Comparison of ENCODE assay signal across 22 cellular contexts in the genomic region with DNA sequence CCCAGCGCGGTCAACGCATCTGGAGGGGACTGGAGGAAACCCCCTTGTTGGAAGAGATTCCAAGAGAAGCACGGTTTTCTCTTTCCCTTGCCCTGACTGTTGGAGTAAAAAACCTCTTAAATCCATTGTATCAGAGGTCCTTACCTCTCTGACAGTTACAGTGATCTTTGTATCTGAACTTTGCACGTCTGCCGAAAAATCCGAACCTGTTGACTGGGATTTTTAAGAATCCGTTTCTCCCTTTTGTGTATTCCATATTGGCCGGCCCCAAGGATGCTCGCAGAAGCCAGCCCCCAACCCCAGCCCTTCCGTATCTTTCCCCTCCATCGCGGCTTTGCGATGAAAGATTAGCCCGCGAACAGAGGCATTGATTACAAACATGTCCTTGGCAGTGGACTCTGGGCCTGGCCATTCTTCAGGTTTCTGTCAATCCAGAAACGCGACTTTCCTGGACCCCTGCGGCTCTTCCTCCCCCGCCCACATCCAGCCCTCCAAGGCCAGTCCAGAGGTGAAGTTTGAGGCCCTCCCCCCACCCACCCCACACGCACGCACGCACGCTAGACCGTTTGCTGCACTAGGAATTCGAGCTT. TPM values are rescaled to one million over a fixed set of nuclear protein-coding genes. Genes with fewer than 3 reads are reported as not detected.
DNase-seq lines count a peak whose midpoint lies in the region; ATAC-seq, FAIRE-seq and TF ChIP-seq lines count a peak whose summit lies in the region.
"Had no signal": no experiment of that assay in that cellular context is flagged by ENCODE, and none has a peak within 500 bp of the region (broad histone marks: within the 10 kb centered on the region; RNA-seq: fewer than 3 reads in every experiment).

No MANE protein-coding gene starts in this region.

- H3F3A ChIP-seq in neural progenitor cell (ENCODE audit: low read depth) = peaks cover 24% of the 10 kb centered on the region

- H3K4me3 ChIP-seq in HUES48 (ENCODE audit: low read depth, low read length) = peak overlapping the region; percentile 7; the same call in 1 of the 2 replicates
- H3K4me3 ChIP-seq in neural progenitor cell = no peak overlapping the region
- H3K4me3 ChIP-seq: right atrium auricular region, transverse colon had no signal

- H3K4me3 Mint-ChIP-seq in activated CD4-positive, alpha-beta T cell treated with anti-CD3 and anti-CD28 coated beads, Interleukin-2, amount 10 ng/mL, durations not matched to agents 24 days and 14 days = no peak overlapping the region
- H3K4me3 Mint-ChIP-seq in endothelial cell (ENCODE audit: unreplicated experiment) (no peak overlapping the region), neural progenitor cell (no peak overlapping the region)
- H3K4me3 Mint-ChIP-seq in natural killer cell treated with Interleukin-12 subunit alpha and Interleukin-12 subunit beta and Interleukin-15 and Interleukin-18, amount 100 ng/mL, for 72 hours = no peak overlapping the region
- H3K4me3 Mint-ChIP-seq: effector memory CD8-positive, alpha-beta T cell; stimulated activated naive CD8-positive, alpha-beta T cell treated with anti-CD3 and anti-CD28 coated beads, Interleukin-15, Interleukin-2, amounts not matched to agents 100 ng/mL and 50 ng/mL, for 24 hours had no signal

- no peak for TF ChIP-seq CTCF in endothelial cell (IDR thresholded peaks at IDR 0.05; ENCODE audit: unreplicated experiment)
- TF ChIP-seq CTCF in neural progenitor cell (IDR thresholded peaks at IDR 0.05) = no peak

- H3K79me2 ChIP-seq in neural progenitor cell (ENCODE audit: low read depth) = no peaks in the 10 kb centered on the region

- peaks cover 86% of the 10 kb centered on the region for H3K27me3 Mint-ChIP-seq in activated CD4-positive, alpha-beta T cell treated with anti-CD3 and anti-CD28 coated beads, Interleukin-2, amount 10 ng/mL, durations not matched to agents 24 days and 14 days
- H3K27me3 Mint-ChIP-seq in endothelial cell (ENCODE audit: unreplicated experiment) (peaks cover 36% of the 10 kb centered on the region), neural progenitor cell (ENCODE audit: insufficient read depth, low read depth) (peaks cover 77% of the 10 kb centered on the region)
- peaks cover 61 to 77% of the 10 kb centered on the region in 2 donors for H3K27me3 Mint-ChIP-seq in natural killer cell treated with Interleukin-12 subunit alpha and Interleukin-12 subunit beta and Interleukin-15 and Interleukin-18, amount 100 ng/mL, for 72 hours

- H3K27ac Mint-ChIP-seq in activated CD4-positive, alpha-beta T cell treated with anti-CD3 and anti-CD28 coated beads, Interleukin-2, amount 10 ng/mL, durations not matched to agents 24 days and 14 days = peak overlapping the region; percentile 7
- H3K27ac Mint-ChIP-seq in endothelial cell (ENCODE audit: unreplicated experiment) = no peak overlapping the region
- H3K27ac Mint-ChIP-seq in neural progenitor cell = no peak overlapping the region
- no peak overlapping the region for H3K27ac Mint-ChIP-seq in natural killer cell treated with Interleukin-12 subunit alpha and Interleukin-12 subunit beta and Interleukin-15 and Interleukin-18, amount 100 ng/mL, for 72 hours

- H3K9me3 ChIP-seq in HUES48 (ENCODE audit: control insufficient read depth, insufficient read depth, low read length) = no peaks in the 10 kb centered on the region
- no peaks in the 10 kb centered on the region for H3K9me3 ChIP-seq in neural progenitor cell (ENCODE audit: low read depth)
- H3K9me3 ChIP-seq: heart right ventricle, right atrium auricular region, transverse colon had no signal

- H3K4me1 Mint-ChIP-seq in activated CD4-positive, alpha-beta T cell treated with anti-CD3 and anti-CD28 coated beads, Interleukin-2, amount 10 ng/mL, durations not matched to agents 24 days and 14 days = peaks cover 20% of the 10 kb centered on the region
- peaks cover 21% of the 10 kb centered on the region for H3K4me1 Mint-ChIP-seq in endothelial cell (ENCODE audit: unreplicated experiment)
- H3K4me1 Mint-ChIP-seq in neural progenitor cell = peaks cover 32% of the 10 kb centered on the region
- H3K4me1 Mint-ChIP-seq in natural killer cell treated with Interleukin-12 subunit alpha and Interleukin-12 subunit beta and Interleukin-15 and Interleukin-18, amount 100 ng/mL, for 72 hours (ENCODE audit: low read depth in 2 of 2) = peaks cover 29 to 31% of the 10 kb centered on the region in 2 donors

- intact Hi-C loops in activated CD4-positive, alpha-beta T cell treated with anti-CD3 and anti-CD28 coated beads, Interleukin-2, amount 10 ng/mL, durations not matched to agents 24 days and 14 days (cut with micrococcal nuclease) = loop anchor here (1.0 kb wide), 1 partner anchor 19 kb away; no protein-coding TSS in a partner anchor

- H3K27me3 ChIP-seq in HUES48 (ENCODE audit: control insufficient read depth, insufficient read depth, low read length) = peaks cover 98% of the 10 kb centered on the region
- H3K27me3 ChIP-seq in neural progenitor cell = peaks cover 100% of the 10 kb centered on the region

- H3K4me2 ChIP-seq in neural progenitor cell = no peak overlapping the region

- ATAC-seq in natural killer cell treated with Interleukin-12 subunit alpha and Interleukin-12 subunit beta and Interleukin-15 and Interleukin-18, amount 100 ng/mL, for 72 hours = no peak
- no peak for ATAC-seq in GM21367 (IDR thresholded peaks at IDR 0.05; ENCODE audit: unreplicated experiment)
- ATAC-seq: effector memory CD8-positive, alpha-beta T cell; heart right ventricle; left colon had no signal

- H3K4me1 ChIP-seq in HUES48 (ENCODE audit: control insufficient read depth, insufficient read depth, low read length) (peaks cover 39% of the 10 kb centered on the region), neural progenitor cell (peaks cover 10% of the 10 kb centered on the region)

- DNase-seq in activated CD4-positive, alpha-beta T cell treated with anti-CD3 and anti-CD28 coated beads, Interleukin-2, amount 10 ng/mL, durations not matched to agents 24 days and 14 days = peak; percentile 55
- DNase-seq in activated CD4-positive, alpha-beta T cell treated with anti-CD3 and anti-CD28 coated beads for 48 hours = no peak
- DNase-seq in endothelial cell (ENCODE audit: low spot score) = peak; percentile 5
- peak; percentile 37 for DNase-seq in neural progenitor cell (ENCODE audit: low spot score)
- DNase-seq in natural killer cell treated with Interleukin-12 subunit alpha and Interleukin-12 subunit beta and Interleukin-15 and Interleukin-18, amount 100 ng/mL, for 72 hours (ENCODE audit: low spot score) = no peak
- DNase-seq in RCC 7860 (ENCODE audit: low spot score) = no peak
- DNase-seq: activated CD4-positive, alpha-beta T cell treated with anti-CD3 and anti-CD28 coated beads, Interleukin-2, amount 50 U/mL, for 4 hours; caudate nucleus; DMS153; effector memory CD8-positive, alpha-beta T cell; heart right ventricle; left colon; midbrain; NCI-H1694 treated with DMSO at 0.1 percent for 48 hours; NK-92 treated with Interleukin-12 subunit alpha and Interleukin-12 subunit beta, amount 100 ng/mL, for 24 hours; transverse colon had no signal

- H3K27ac ChIP-seq in HUES48 (ENCODE audit: low read depth, low read length) (no peak overlapping the region), neural progenitor cell (no peak overlapping the region)
- H3K27ac ChIP-seq: C4-2B, heart right ventricle, right atrium auricular region, transverse colon had no signal

- H3K9ac ChIP-seq in HUES48 (ENCODE audit: low read depth, low read length) (no peak overlapping the region), neural progenitor cell (no peak overlapping the region)

- FAIRE-seq in RCC 7860 (lab: Jason Lieb, UNC) = no peak
- FAIRE-seq: TTC549 had no signal

- H3K36me3 Mint-ChIP-seq in activated CD4-positive, alpha-beta T cell treated with anti-CD3 and anti-CD28 coated beads, Interleukin-2, amount 10 ng/mL, durations not matched to agents 24 days and 14 days (ENCODE audit: low read depth) = peaks cover 8% of the 10 kb centered on the region
- H3K36me3 Mint-ChIP-seq in endothelial cell (ENCODE audit: low read depth, unreplicated experiment) = no peaks in the 10 kb centered on the region
- peaks cover 3% of the 10 kb centered on the region for H3K36me3 Mint-ChIP-seq in neural progenitor cell
- H3K36me3 Mint-ChIP-seq in natural killer cell treated with Interleukin-12 subunit alpha and Interleukin-12 subunit beta and Interleukin-15 and Interleukin-18, amount 100 ng/mL, for 72 hours = no peaks in the 10 kb centered on the region

- H3K9me3 Mint-ChIP-seq in activated CD4-positive, alpha-beta T cell treated with anti-CD3 and anti-CD28 coated beads, Interleukin-2, amount 10 ng/mL, durations not matched to agents 24 days and 14 days = peaks cover 7% of the 10 kb centered on the region
- no peaks in the 10 kb centered on the region for H3K9me3 Mint-ChIP-seq in endothelial cell (ENCODE audit: unreplicated experiment)
- H3K9me3 Mint-ChIP-seq in neural progenitor cell = peaks cover 3% of the 10 kb centered on the region
- H3K9me3 Mint-ChIP-seq in natural killer cell treated with Interleukin-12 subunit alpha and Interleukin-12 subunit beta and Interleukin-15 and Interleukin-18, amount 100 ng/mL, for 72 hours = no peaks in the 10 kb centered on the region
- H3K9me3 Mint-ChIP-seq: effector memory CD8-positive, alpha-beta T cell had no signal

- H4K20me1 ChIP-seq in neural progenitor cell (ENCODE audit: low read depth) = peaks cover 70% of the 10 kb centered on the region

- no peak overlapping the region for H2AFZ ChIP-seq in neural progenitor cell (replicated peaks)

- H3K36me3 ChIP-seq in HUES48 (ENCODE audit: control insufficient read depth, insufficient read depth, low read length) (no peaks in the 10 kb centered on the region), neural progenitor cell (no peaks in the 10 kb centered on the region)
- H3K36me3 ChIP-seq: heart right ventricle, right atrium auricular region, transverse colon had no signal

RNA-seq across cellular contexts. Expression of a gene that starts 4.6 kb away (rescaled TPM):
- not detected in 2 replicates for total RNA-seq in activated CD4-positive, alpha-beta T cell treated with anti-CD3 and anti-CD28 coated beads, Interleukin-2, amount 10 ng/mL, durations not matched to agents 24 days and 14 days
- 0.87 TPM for total RNA-seq in endothelial cell (ENCODE audit: unreplicated experiment)
- total RNA-seq in neural progenitor cell (ENCODE audit: low replicate concordance) = not detected in 2 replicates
- total RNA-seq in natural killer cell treated with Interleukin-12 subunit alpha and Interleukin-12 subunit beta and Interleukin-15 and Interleukin-18, amount 100 ng/mL, for 72 hours = not detected
- total RNA-seq: right atrium auricular region, transverse colon had no signal

RNA-seq across cellular contexts. Expression of a gene that starts 22.0 kb away (rescaled TPM):
- 0.26 TPM in 1 of 2 replicates, not detected in the other for total RNA-seq in activated CD4-positive, alpha-beta T cell treated with anti-CD3 and anti-CD28 coated beads, Interleukin-2, amount 10 ng/mL, durations not matched to agents 24 days and 14 days
- 0.28 TPM for total RNA-seq in endothelial cell (ENCODE audit: unreplicated experiment)
- 0.19 TPM in 1 of 2 replicates, not detected in the other for total RNA-seq in neural progenitor cell (ENCODE audit: low replicate concordance)
- under 1 TPM in 1 of 2 donors, not detected in 1; 0.25 TPM for total RNA-seq in natural killer cell treated with Interleukin-12 subunit alpha and Interleukin-12 subunit beta and Interleukin-15 and Interleukin-18, amount 100 ng/mL, for 72 hours
- total RNA-seq: right atrium auricular region had no signal

Comparison
In these comparisons a context has a peak if more than half of its experiments do, and no peak if none do; other contexts are left out.
1. DNase-seq: peak in activated CD4-positive, alpha-beta T cell treated with anti-CD3 and anti-CD28 coated beads, Interleukin-2, amount 10 ng/mL, durations not matched to agents 24 days and 14 days (single experiment), endothelial cell (single experiment) and neural progenitor cell (single experiment); none in activated CD4-positive, alpha-beta T cell treated with anti-CD3 and anti-CD28 coated beads for 48 hours (single experiment), natural killer cell treated with Interleukin-12 subunit alpha and Interleukin-12 subunit beta and Interleukin-15 and Interleukin-18, amount 100 ng/mL, for 72 hours (single experiment) and RCC 7860 (single experiment).